In genomic region chr13:111033172-111034133, GRCh38 we compare ENCODE assay signal across 24 cellular contexts.
DNase-seq lines count a peak whose midpoint lies in the region; ATAC-seq, FAIRE-seq and TF ChIP-seq lines count a peak whose summit lies in the region.
"Had no signal": no experiment of that assay in that cellular context is flagged by ENCODE, and none has a peak within 500 bp of the region (broad histone marks: within the 10 kb centered on the region; RNA-seq: fewer than 3 reads in every experiment).

No MANE protein-coding gene starts in this region.

- H3K4me3 ChIP-seq in PC-3 (ENCODE audit: low read length), result no peak overlapping the region
- no peak overlapping the region for H3K4me3 ChIP-seq in bronchial epithelial cell (ENCODE audit: low read depth, low read length)
- no peak overlapping the region for H3K4me3 ChIP-seq in brain microvascular endothelial cell (ENCODE audit: low read depth, low read length)
- H3K4me3 ChIP-seq: heart right ventricle, tibial artery had no signal

- H3K27me3 Mint-ChIP-seq in activated CD4-positive, alpha-beta T cell treated with anti-CD3 and anti-CD28 coated beads, Interleukin-2, amount 10 ng/mL, durations not matched to agents 24 days and 14 days, result peaks cover 35% of the 10 kb centered on the region

- peak overlapping the region; percentile 42 for H3K27ac Mint-ChIP-seq in activated CD4-positive, alpha-beta T cell treated with anti-CD3 and anti-CD28 coated beads, Interleukin-2, amount 10 ng/mL, durations not matched to agents 24 days and 14 days
- peak overlapping the region; percentile 51 for H3K27ac Mint-ChIP-seq in stimulated activated effector memory CD8-positive, alpha-beta T cell treated with anti-CD3 and anti-CD28 coated beads, Interleukin-12 subunit alpha, Interleukin-12 subunit beta, amount 100 ng/mL, for 72 hours
- H3K27ac Mint-ChIP-seq: CD4-positive, alpha-beta T cell; progenitor cell of endocrine pancreas; stimulated activated naive CD8-positive, alpha-beta T cell treated with anti-CD3 and anti-CD28 coated beads, Interleukin-15, amount 100 ng/mL, for 72 hours had no signal

- H3K9me3 ChIP-seq in PC-3 (ENCODE audit: low read length), result no peaks in the 10 kb centered on the region
- H3K9me3 ChIP-seq: heart right ventricle, neutrophil, tibial artery had no signal

- H3K27me3 ChIP-seq in PC-3 (ENCODE audit: low read length), result no peaks in the 10 kb centered on the region
- H3K27me3 ChIP-seq in bronchial epithelial cell (ENCODE audit: control insufficient read depth, insufficient read depth, low read length), result no peaks in the 10 kb centered on the region
- no peaks in the 10 kb centered on the region for H3K27me3 ChIP-seq in brain microvascular endothelial cell (replicated peaks)
- H3K27me3 ChIP-seq: tibial artery had no signal

- BruUV-seq in PC-3 (replicated peaks; lab: Mats Ljungman, UMichigan), result no TSS peak

- peak overlapping the region; percentile 25; the same call in 1 of the 2 replicates for H2AFZ ChIP-seq in PC-3 (ENCODE audit: low read length)

- no peaks in the 10 kb centered on the region for H3K36me3 Mint-ChIP-seq in activated CD4-positive, alpha-beta T cell treated with anti-CD3 and anti-CD28 coated beads, Interleukin-2, amount 10 ng/mL, durations not matched to agents 24 days and 14 days (ENCODE audit: low read depth)
- peaks cover 6% of the 10 kb centered on the region for H3K36me3 Mint-ChIP-seq in stimulated activated effector memory CD8-positive, alpha-beta T cell treated with anti-CD3 and anti-CD28 coated beads, Interleukin-12 subunit alpha, Interleukin-12 subunit beta, amount 100 ng/mL, for 72 hours

- H3K9me2 ChIP-seq in PC-3 (replicated peaks; ENCODE audit: low read length), result no peaks in the 10 kb centered on the region

- no peaks in the 10 kb centered on the region for H3K9me3 Mint-ChIP-seq in activated CD4-positive, alpha-beta T cell treated with anti-CD3 and anti-CD28 coated beads, Interleukin-2, amount 10 ng/mL, durations not matched to agents 24 days and 14 days
- H3K9me3 Mint-ChIP-seq in stimulated activated effector memory CD8-positive, alpha-beta T cell treated with anti-CD3 and anti-CD28 coated beads, Interleukin-12 subunit alpha, Interleukin-12 subunit beta, amount 100 ng/mL, for 72 hours, result no peaks in the 10 kb centered on the region
- H3K9me3 Mint-ChIP-seq: activated T-cell treated with anti-CD3 and anti-CD28 coated beads, Interleukin-2, amount 50 U/mL, for 4 hours; CD4-positive, alpha-beta T cell; stimulated activated naive CD8-positive, alpha-beta T cell treated with anti-CD3 and anti-CD28 coated beads, Interleukin-15, amount 100 ng/mL, for 72 hours had no signal

- no peaks in the 10 kb centered on the region for H4K20me1 ChIP-seq in PC-3 (ENCODE audit: low read length)

- no peak for FAIRE-seq in bronchial epithelial cell (lab: Jason Lieb, UNC)
- FAIRE-seq: H1 had no signal

- POLR2A ChIA-PET in PC-3 (lab: Charles Lee; ENCODE audit: unreplicated experiment), result no interaction called here

- H3K27ac ChIP-seq in PC-3 (ENCODE audit: low read length), result no peak overlapping the region
- no peak overlapping the region for H3K27ac ChIP-seq in brain microvascular endothelial cell
- H3K27ac ChIP-seq: 22Rv1, foreskin keratinocyte, heart right ventricle, neutrophil, tibial artery had no signal

- no peak overlapping the region for H3K9ac ChIP-seq in PC-3 (ENCODE audit: low read length)

- H3K36me3 ChIP-seq in PC-3 (ENCODE audit: low read depth, low read length), result no peaks in the 10 kb centered on the region
- H3K36me3 ChIP-seq in bronchial epithelial cell (ENCODE audit: control insufficient read depth, insufficient read depth, low read length), result no peaks in the 10 kb centered on the region
- H3K36me3 ChIP-seq in brain microvascular endothelial cell (replicated peaks), result no peaks in the 10 kb centered on the region
- H3K36me3 ChIP-seq: heart right ventricle, neutrophil, tibial artery had no signal

- DNase-seq in activated CD4-positive, alpha-beta T cell treated with anti-CD3 and anti-CD28 coated beads, Interleukin-2, amount 10 ng/mL, durations not matched to agents 24 days and 14 days, result no peak
- no peak for DNase-seq in activated CD4-positive, alpha-beta T cell treated with anti-CD3 and anti-CD28 coated beads, Interleukin-2, amount 50 U/mL, for 1 hour
- peak; percentile 18 for DNase-seq in PC-3
- peak; percentile 29 for DNase-seq in bronchial epithelial cell (ENCODE audit: low read depth)
- no peak for DNase-seq in stimulated activated effector memory CD8-positive, alpha-beta T cell treated with anti-CD3 and anti-CD28 coated beads, Interleukin-12 subunit alpha, Interleukin-12 subunit beta, amount 100 ng/mL, for 72 hours (ENCODE audit: low spot score in 2 of 2)
- no peak for DNase-seq in brain microvascular endothelial cell
- no peak for DNase-seq in NCI-H1105 treated with DMSO at 0.1 percent for 48 hours (lab: John Stamatoyannopoulos, UW)
- no peak for DNase-seq in NCI-H1694 (lab: John Stamatoyannopoulos, UW)
- DNase-seq: activated CD4-positive, CD25-positive, alpha-beta regulatory T cell treated with anti-CD3 and anti-CD28 coated beads, Interleukin-2, amount 50 U/mL, for 72 hours; activated naive CD4-positive, alpha-beta T cell; activated T-cell treated with anti-CD3 and anti-CD28 coated beads, Interleukin-2, amount 50 U/mL, for 4 hours; CD4-positive, alpha-beta T cell; central memory CD4-positive, alpha-beta T cell; foreskin keratinocyte; heart right ventricle; left cardiac atrium; mesendoderm; NCI-H187 treated with DMSO at 0.1 percent for 48 hours; stimulated activated naive CD8-positive, alpha-beta T cell treated with anti-CD3 and anti-CD28 coated beads, Interleukin-15, amount 100 ng/mL, for 72 hours; tibial artery had no signal

- H3K4me1 Mint-ChIP-seq in activated CD4-positive, alpha-beta T cell treated with anti-CD3 and anti-CD28 coated beads, Interleukin-2, amount 10 ng/mL, durations not matched to agents 24 days and 14 days, result no peaks in the 10 kb centered on the region
- H3K4me1 Mint-ChIP-seq in stimulated activated effector memory CD8-positive, alpha-beta T cell treated with anti-CD3 and anti-CD28 coated beads, Interleukin-12 subunit alpha, Interleukin-12 subunit beta, amount 100 ng/mL, for 72 hours, result peaks cover 8% of the 10 kb centered on the region
- H3K4me1 Mint-ChIP-seq: stimulated activated naive CD8-positive, alpha-beta T cell treated with anti-CD3 and anti-CD28 coated beads, Interleukin-15, amount 100 ng/mL, for 72 hours had no signal

- no peaks in the 10 kb centered on the region for H3K79me2 ChIP-seq in PC-3 (ENCODE audit: low read length)

- H3F3A ChIP-seq in PC-3 (ENCODE audit: low read length, unreplicated experiment), result no peaks in the 10 kb centered on the region

- H3K4me3 Mint-ChIP-seq in activated CD4-positive, alpha-beta T cell treated with anti-CD3 and anti-CD28 coated beads, Interleukin-2, amount 10 ng/mL, durations not matched to agents 24 days and 14 days, result no peak overlapping the region
- H3K4me3 Mint-ChIP-seq in stimulated activated effector memory CD8-positive, alpha-beta T cell treated with anti-CD3 and anti-CD28 coated beads, Interleukin-12 subunit alpha, Interleukin-12 subunit beta, amount 100 ng/mL, for 72 hours, result no peak overlapping the region
- H3K4me3 Mint-ChIP-seq: activated T-cell treated with anti-CD3 and anti-CD28 coated beads, Interleukin-2, amount 50 U/mL, for 4 hours; CD4-positive, alpha-beta T cell; stimulated activated naive CD8-positive, alpha-beta T cell treated with anti-CD3 and anti-CD28 coated beads, Interleukin-15, amount 100 ng/mL, for 72 hours had no signal

- ATAC-seq in PC-3, result peak; percentile 27; the same call in 1 of the 2 replicates
- no peak for ATAC-seq in stimulated activated effector memory CD8-positive, alpha-beta T cell treated with anti-CD3 and anti-CD28 coated beads, Interleukin-12 subunit alpha, Interleukin-12 subunit beta, amount 100 ng/mL, for 72 hours
- ATAC-seq: activated T-cell treated with anti-CD3 and anti-CD28 coated beads, Interleukin-2, amount 50 U/mL, for 4 hours; foreskin keratinocyte; heart right ventricle; stimulated activated naive CD8-positive, alpha-beta T cell treated with anti-CD3 and anti-CD28 coated beads, Interleukin-15, amount 100 ng/mL, for 72 hours had no signal

- intact Hi-C loops in activated CD4-positive, alpha-beta T cell treated with anti-CD3 and anti-CD28 coated beads, Interleukin-2, amount 10 ng/mL, durations not matched to agents 24 days and 14 days (cut with micrococcal nuclease), result no loop called here
- intact Hi-C loops in PC-3 (cut with micrococcal nuclease), result no loop called here

- H3K4me2 ChIP-seq in PC-3 (ENCODE audit: low read length), result no peak overlapping the region

- H3K4me1 ChIP-seq in PC-3 (ENCODE audit: insufficient read depth, low read length), result peaks cover 18% of the 10 kb centered on the region
- H3K4me1 ChIP-seq: foreskin keratinocyte had no signal

- in situ Hi-C loops in brain microvascular endothelial cell (cut with HindIII; ENCODE audit: low pct_ligation_motif_present, low sequenced_read_pairs), result no loop called here

- CTCF ChIA-PET in PC-3 (lab: Charles Lee), result no interaction called here

- TF ChIP-seq CTCF in PC-3 (conservative IDR thresholded peaks at IDR 0.05; ENCODE audit: low read depth, low read length), result no peak
- no peak for TF ChIP-seq CTCF in bronchial epithelial cell (IDR thresholded peaks at IDR 0.05; ENCODE audit: insufficient read depth, low read length, severe bottlenecking)
- TF ChIP-seq CTCF in brain microvascular endothelial cell (IDR thresholded peaks at IDR 0.05; ENCODE audit: low read depth, low read length, missing control alignments), result no peak

Comparison
In these comparisons a context has a peak if more than half of its experiments do, and no peak if none do; other contexts are left out.
1. DNase-seq: peak in PC-3 (single experiment) and bronchial epithelial cell (single experiment); none in activated CD4-positive, alpha-beta T cell treated with anti-CD3 and anti-CD28 coated beads, Interleukin-2, amount 10 ng/mL, durations not matched to agents 24 days and 14 days (single experiment), activated CD4-positive, alpha-beta T cell treated with anti-CD3 and anti-CD28 coated beads, Interleukin-2, amount 50 U/mL, for 1 hour (single experiment), stimulated activated effector memory CD8-positive, alpha-beta T cell treated with anti-CD3 and anti-CD28 coated beads, Interleukin-12 subunit alpha, Interleukin-12 subunit beta, amount 100 ng/mL, for 72 hours (0 of 2), brain microvascular endothelial cell (single experiment), NCI-H1105 treated with DMSO at 0.1 percent for 48 hours (single experiment) and NCI-H1694 (single experiment).